In genomic region chr4:114807357-114807756, GRCh38 we compare ENCODE assay signal across 15 cellular contexts.
DNase-seq lines count a peak whose midpoint lies in the region; ATAC-seq, FAIRE-seq and TF ChIP-seq lines count a peak whose summit lies in the region.
"Had no signal": no experiment of that assay in that cellular context is flagged by ENCODE, and none has a peak within 500 bp of the region (broad histone marks: within the 10 kb centered on the region; RNA-seq: fewer than 3 reads in every experiment).

No MANE protein-coding gene starts in this region.

- H3K9ac ChIP-seq in neural progenitor cell, result no peak overlapping the region
- H3K9ac ChIP-seq: BLaER1 had no signal

- DNase-seq in neural progenitor cell (ENCODE audit: low spot score) (no peak), DMS79 treated with DMSO at 0.1 percent for 48 hours (lab: John Stamatoyannopoulos, UW) (no peak), H54 (ENCODE audit: insufficient read length, low spot score) (no peak), foreskin fibroblast (no peak)
- no peak for DNase-seq in stimulated activated naive CD4-positive, alpha-beta T cell (lab: John Stamatoyannopoulos, UW)
- DNase-seq: sigmoid colon, transverse colon had no signal

- H3K36me3 Mint-ChIP-seq in neural progenitor cell, result peaks cover 1% of the 10 kb centered on the region
- H3K36me3 Mint-ChIP-seq: activated CD4-positive, alpha-beta memory T cell treated with anti-CD3 and anti-CD28 coated beads for 36 hours had no signal

- no peak overlapping the region for H3K4me3 ChIP-seq in neural progenitor cell
- no peak overlapping the region for H3K4me3 ChIP-seq in foreskin fibroblast (ENCODE audit: low read depth in 1 of 2, low read length in 2 of 2)
- H3K4me3 ChIP-seq: adrenal gland, BLaER1, hepatocyte, mucosa of descending colon, sigmoid colon, transverse colon had no signal

- no peaks in the 10 kb centered on the region for H3K27me3 ChIP-seq in neural progenitor cell
- H3K27me3 ChIP-seq: adrenal gland, BLaER1, hepatocyte, sigmoid colon, transverse colon had no signal

- H3K9me3 ChIP-seq in neural progenitor cell (ENCODE audit: low read depth), result no peaks in the 10 kb centered on the region
- H3K9me3 ChIP-seq: adrenal gland, BLaER1, mucosa of descending colon, sigmoid colon, transverse colon had no signal

- peak overlapping the region; percentile 55 for H2AFZ ChIP-seq in neural progenitor cell (replicated peaks)
- H2AFZ ChIP-seq: hepatocyte had no signal

- H3K4me2 ChIP-seq in neural progenitor cell, result no peak overlapping the region
- H3K4me2 ChIP-seq: BLaER1, hepatocyte had no signal

- peaks cover 2% of the 10 kb centered on the region for H3K27me3 Mint-ChIP-seq in neural progenitor cell (ENCODE audit: insufficient read depth, low read depth)

- H3K79me2 ChIP-seq in neural progenitor cell (ENCODE audit: low read depth), result no peaks in the 10 kb centered on the region
- H3K79me2 ChIP-seq: hepatocyte had no signal

- no peak for TF ChIP-seq CTCF in neural progenitor cell (IDR thresholded peaks at IDR 0.05)
- no peak for TF ChIP-seq CTCF in foreskin fibroblast (IDR thresholded peaks at IDR 0.05; ENCODE audit: low read depth, low read length)

- H3K4me3 Mint-ChIP-seq in neural progenitor cell, result no peak overlapping the region
- H3K4me3 Mint-ChIP-seq: activated CD4-positive, alpha-beta memory T cell treated with anti-CD3 and anti-CD28 coated beads for 36 hours had no signal

- H3K27ac ChIP-seq in neural progenitor cell, result no peak overlapping the region
- H3K27ac ChIP-seq: adrenal gland, BLaER1, hepatocyte, sigmoid colon, transverse colon had no signal

- no peaks in the 10 kb centered on the region for H3K36me3 ChIP-seq in neural progenitor cell
- H3K36me3 ChIP-seq: adrenal gland, BLaER1, sigmoid colon, transverse colon had no signal

- ATAC-seq in GM19351 (IDR thresholded peaks at IDR 0.05; ENCODE audit: unreplicated experiment), result peak; percentile 14
- peak; percentile 25 for ATAC-seq in GM21723 (IDR thresholded peaks at IDR 0.05; ENCODE audit: unreplicated experiment)
- ATAC-seq in HG03135 (IDR thresholded peaks at IDR 0.05; ENCODE audit: unreplicated experiment), result peak; percentile 34

- H4K20me1 ChIP-seq in neural progenitor cell (ENCODE audit: low read depth), result no peaks in the 10 kb centered on the region
- H4K20me1 ChIP-seq: BLaER1 had no signal

- no peaks in the 10 kb centered on the region for H3K4me1 ChIP-seq in neural progenitor cell
- H3K4me1 ChIP-seq: adrenal gland, BLaER1, sigmoid colon had no signal

- no peak for FAIRE-seq in H54 (lab: Jason Lieb, UNC)

- TF ChIP-seq POLR2A in H54 (IDR thresholded peaks at IDR 0.05; ENCODE audit: low read depth, low read length), result no peak

- no peaks in the 10 kb centered on the region for H3F3A ChIP-seq in neural progenitor cell (ENCODE audit: low read depth)

- peaks cover 6% of the 10 kb centered on the region for H3K9me3 Mint-ChIP-seq in neural progenitor cell
- H3K9me3 Mint-ChIP-seq: activated CD4-positive, alpha-beta memory T cell treated with anti-CD3 and anti-CD28 coated beads for 36 hours had no signal

- no peak overlapping the region for H3K27ac Mint-ChIP-seq in neural progenitor cell
- H3K27ac Mint-ChIP-seq: activated CD4-positive, alpha-beta memory T cell treated with anti-CD3 and anti-CD28 coated beads for 36 hours had no signal

- H3K4me1 Mint-ChIP-seq in neural progenitor cell, result no peaks in the 10 kb centered on the region
